16 cellular contexts compared by ENCODE assay signal in the genomic region with DNA sequence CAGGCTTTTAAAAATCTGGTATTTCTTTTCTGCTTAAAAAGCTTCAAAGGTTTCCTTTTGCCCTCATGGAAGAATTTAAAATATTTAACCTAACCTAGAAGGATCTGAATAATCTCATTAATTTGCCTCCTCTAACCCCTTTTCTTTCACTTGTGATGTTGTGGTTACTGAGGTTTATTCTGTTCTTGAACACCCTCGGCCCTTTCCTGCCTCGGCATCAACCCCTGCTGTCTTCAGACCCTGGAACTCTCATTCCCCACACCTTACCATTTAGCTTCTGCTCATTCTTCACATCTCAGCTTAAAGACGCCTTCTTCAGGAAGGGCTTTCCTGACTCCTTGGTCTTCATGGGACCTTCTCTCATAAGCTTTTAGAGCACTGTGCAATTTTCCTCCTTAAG.
DNase-seq lines count a peak whose midpoint lies in the region; ATAC-seq and TF ChIP-seq lines count a peak whose summit lies in the region.
"Had no signal": no experiment of that assay in that cellular context is flagged by ENCODE, and none has a peak within 500 bp of the region (broad histone marks: within the 10 kb centered on the region; RNA-seq: fewer than 3 reads in every experiment).

No MANE protein-coding gene starts in this region.

- no peak for DNase-seq in natural killer cell
- DNase-seq in natural killer cell treated with Interleukin-12 subunit alpha and Interleukin-12 subunit beta and Interleukin-15 and Interleukin-18, amount 100 ng/mL, for 72 hours (ENCODE audit: low spot score), result no peak
- DNase-seq in ascending aorta (ENCODE audit: low spot score in 2 of 2), result no peak
- DNase-seq in effector memory CD8-positive, alpha-beta T cell, result no peak
- no peak for DNase-seq in tibial artery
- DNase-seq in foreskin keratinocyte, result no peak
- no peak for DNase-seq in middle frontal gyrus (ENCODE audit: extremely low spot score, low spot score)
- DNase-seq in SHP77 treated with DMSO at 0.1 percent for 48 hours (lab: John Stamatoyannopoulos, UW), result no peak
- DNase-seq: COR-L47; MV-4-11; NCI-H1417 treated with DMSO at 0.1 percent for 48 hours; NCI-H2029 treated with DMSO at 0.1 percent for 48 hours; NCI-H524 treated with DMSO at 0.1 percent for 48 hours; NK-92 treated with Interleukin-12 subunit alpha and Interleukin-12 subunit beta, amount 100 ng/mL, for 24 hours had no signal

- no peaks in the 10 kb centered on the region for H3K27me3 ChIP-seq in ascending aorta
- no peaks in the 10 kb centered on the region for H3K27me3 ChIP-seq in tibial artery
- H3K27me3 ChIP-seq in foreskin keratinocyte, result no peaks in the 10 kb centered on the region

- no peaks in the 10 kb centered on the region for H3K9me3 Mint-ChIP-seq in natural killer cell
- peaks cover 5% of the 10 kb centered on the region for H3K9me3 Mint-ChIP-seq in natural killer cell treated with Interleukin-12 subunit alpha and Interleukin-12 subunit beta and Interleukin-15 and Interleukin-18, amount 100 ng/mL, for 72 hours
- H3K9me3 Mint-ChIP-seq in effector memory CD8-positive, alpha-beta T cell, result no peaks in the 10 kb centered on the region

- peaks cover 13 to 19% of the 10 kb centered on the region in 2 donors for H3K4me1 Mint-ChIP-seq in natural killer cell
- peaks cover 9 to 13% of the 10 kb centered on the region in 2 donors for H3K4me1 Mint-ChIP-seq in natural killer cell treated with Interleukin-12 subunit alpha and Interleukin-12 subunit beta and Interleukin-15 and Interleukin-18, amount 100 ng/mL, for 72 hours (ENCODE audit: low read depth in 2 of 2)
- peaks cover 9 to 17% of the 10 kb centered on the region in 2 donors for H3K4me1 Mint-ChIP-seq in effector memory CD8-positive, alpha-beta T cell (ENCODE audit: low read depth in 2 of 2)
- H3K4me1 Mint-ChIP-seq: CD14-positive monocyte had no signal

- H3K4me1 ChIP-seq in ascending aorta (peaks cover 0 to 7% of the 10 kb centered on the region in 2 donors), tibial artery (peaks cover 0 to 23% (median 3%) of the 10 kb centered on the region in 4 donors), foreskin keratinocyte (peaks cover 7% of the 10 kb centered on the region)
- H3K4me1 ChIP-seq: HAP-1 had no signal

- H3K27ac Mint-ChIP-seq in natural killer cell, result no peak overlapping the region
- no peak overlapping the region for H3K27ac Mint-ChIP-seq in natural killer cell treated with Interleukin-12 subunit alpha and Interleukin-12 subunit beta and Interleukin-15 and Interleukin-18, amount 100 ng/mL, for 72 hours
- no peak overlapping the region for H3K27ac Mint-ChIP-seq in effector memory CD8-positive, alpha-beta T cell
- H3K27ac Mint-ChIP-seq: CD14-positive monocyte had no signal

- no peaks in the 10 kb centered on the region for H3K36me3 ChIP-seq in ascending aorta
- H3K36me3 ChIP-seq in tibial artery, result no peaks in the 10 kb centered on the region
- H3K36me3 ChIP-seq: HAP-1 had no signal

- H3K27me3 Mint-ChIP-seq in natural killer cell (ENCODE audit: low read depth in 2 of 2), result peaks cover 13 to 16% of the 10 kb centered on the region in 2 donors
- H3K27me3 Mint-ChIP-seq in natural killer cell treated with Interleukin-12 subunit alpha and Interleukin-12 subunit beta and Interleukin-15 and Interleukin-18, amount 100 ng/mL, for 72 hours, result peaks cover 8 to 18% of the 10 kb centered on the region in 2 donors
- H3K27me3 Mint-ChIP-seq in effector memory CD8-positive, alpha-beta T cell, result no peaks in the 10 kb centered on the region

- intact Hi-C loops in natural killer cell (cut with micrococcal nuclease) (no loop called here), ascending aorta (cut with DNase I) (no loop called here), tibial artery (cut with DNase I; ENCODE audit: low total_unique reads) (no loop called here)

- ATAC-seq in natural killer cell (peak in 2 of 3 donors; percentile 44 to 78), foreskin keratinocyte (no peak)
- ATAC-seq in natural killer cell treated with Interleukin-12 subunit alpha and Interleukin-12 subunit beta and Interleukin-15 and Interleukin-18, amount 100 ng/mL, for 72 hours, result no peak
- peak; percentile 54 for ATAC-seq in effector memory CD8-positive, alpha-beta T cell (replicated peaks)

- peak overlapping the region; percentile 52 to 62 for H3K27ac ChIP-seq in ascending aorta
- peak overlapping the region; percentile 41 to 66 for H3K27ac ChIP-seq in tibial artery
- no peak overlapping the region for H3K27ac ChIP-seq in foreskin keratinocyte

- no peak for TF ChIP-seq CTCF in natural killer cell (IDR thresholded peaks at IDR 0.05)
- no peak for TF ChIP-seq CTCF in ascending aorta (IDR thresholded peaks at IDR 0.05)
- no peak for TF ChIP-seq CTCF in tibial artery (IDR thresholded peaks at IDR 0.05)
- no peak for TF ChIP-seq CTCF in foreskin keratinocyte (conservative IDR thresholded peaks at IDR 0.05)

- no peak overlapping the region for H3K4me3 Mint-ChIP-seq in natural killer cell
- no peak overlapping the region for H3K4me3 Mint-ChIP-seq in natural killer cell treated with Interleukin-12 subunit alpha and Interleukin-12 subunit beta and Interleukin-15 and Interleukin-18, amount 100 ng/mL, for 72 hours
- H3K4me3 Mint-ChIP-seq in effector memory CD8-positive, alpha-beta T cell, result no peak overlapping the region
- H3K4me3 Mint-ChIP-seq: CD14-positive monocyte had no signal

- H3K4me3 ChIP-seq in ascending aorta (peak overlapping the region in 1 of 2 donors; percentile 11), tibial artery (no peak overlapping the region)
- H3K4me3 ChIP-seq: HAP-1 had no signal

- H3K9me3 ChIP-seq in ascending aorta (no peaks in the 10 kb centered on the region), tibial artery (no peaks in the 10 kb centered on the region)
- H3K9me3 ChIP-seq: HAP-1 had no signal

- H3K36me3 Mint-ChIP-seq in natural killer cell, result no peaks in the 10 kb centered on the region
- no peaks in the 10 kb centered on the region for H3K36me3 Mint-ChIP-seq in natural killer cell treated with Interleukin-12 subunit alpha and Interleukin-12 subunit beta and Interleukin-15 and Interleukin-18, amount 100 ng/mL, for 72 hours
- no peaks in the 10 kb centered on the region for H3K36me3 Mint-ChIP-seq in effector memory CD8-positive, alpha-beta T cell (ENCODE audit: insufficient read depth)
- H3K36me3 Mint-ChIP-seq: CD14-positive monocyte had no signal

Comparison
In these comparisons a context has a peak if more than half of its experiments do, and no peak if none do; other contexts are left out.
1. ATAC-seq: peak in natural killer cell (2 of 3) and effector memory CD8-positive, alpha-beta T cell (single experiment); none in natural killer cell treated with Interleukin-12 subunit alpha and Interleukin-12 subunit beta and Interleukin-15 and Interleukin-18, amount 100 ng/mL, for 72 hours (0 of 2) and foreskin keratinocyte (single experiment).